Comparison of ENCODE assay signal across 13 cellular contexts in genomic region chr6:165939601-165940290, GRCh38.
DNase-seq lines count a peak whose midpoint lies in the region; TF ChIP-seq lines count a peak whose summit lies in the region.
"Had no signal": no experiment of that assay in that cellular context is flagged by ENCODE, and none has a peak within 500 bp of the region (broad histone marks: within the 10 kb centered on the region; RNA-seq: fewer than 3 reads in every experiment).

No MANE protein-coding gene starts in this region.

- DNase-seq in ELF-1 (ENCODE audit: low read depth, low spot score) (peak; percentile 12), SK-MEL-5 (ENCODE audit: low read depth, low spot score) (peak; percentile 70), foreskin melanocyte (peak; percentile 64), trophoblast cell (peak; percentile 76 to 78), DMS 273 (lab: John Stamatoyannopoulos, UW; ENCODE audit: unreplicated experiment) (no peak), GM10248 (ENCODE audit: extremely low spot score) (no peak)
- DNase-seq in stimulated activated CD4-positive, alpha-beta T cell treated with anti-CD3 and anti-CD28 coated beads, Interleukin-4, amount 100 ng/mL, for 4 hours = no peak
- DNase-seq: BE2C; CD4-positive, alpha-beta memory T cell; COR-L47; DND-41; GF-D8 had no signal

- H3K36me3 ChIP-seq in trophoblast cell (ENCODE audit: control insufficient read depth in 1 of 2, insufficient read depth in 2 of 2, low read length in 2 of 2) = no peaks in the 10 kb centered on the region
- H3K36me3 ChIP-seq: BE2C had no signal

- no peak overlapping the region for H3K18ac ChIP-seq in trophoblast cell (ENCODE audit: low read length)

- H3K79me2 ChIP-seq in trophoblast cell (ENCODE audit: control insufficient read depth, insufficient read depth, low read length, poor library complexity) = no peaks in the 10 kb centered on the region

- H3K27ac ChIP-seq in trophoblast cell (ENCODE audit: low read depth, low read length) = no peak overlapping the region
- H3K27ac ChIP-seq: C4-2B had no signal

- POLR2A ChIA-PET in GM10248 (lab: Yijun Ruan, JAX) = no interaction called here

- no peak overlapping the region for H3K23ac ChIP-seq in trophoblast cell (ENCODE audit: low read length)

- no peak overlapping the region for H3K4me2 ChIP-seq in trophoblast cell (ENCODE audit: low read length)

- H3K4me3 ChIP-seq in trophoblast cell (ENCODE audit: low read depth, low read length) = no peak overlapping the region

- H3K79me1 ChIP-seq in trophoblast cell (ENCODE audit: low read length) = no peaks in the 10 kb centered on the region

- TF ChIP-seq CTCF in GM10248 (IDR thresholded peaks at IDR 0.05; ENCODE audit: control extremely low read depth, extremely low read depth, low read depth, missing control alignments) = no peak

- no peak overlapping the region for H2BK5ac ChIP-seq in trophoblast cell (ENCODE audit: low read depth, low read length, poor library complexity)

- no peak overlapping the region for H3K9ac ChIP-seq in trophoblast cell (ENCODE audit: low read length)

- WGBS in trophoblast cell (ENCODE audit: extremely low coverage, insufficient coverage, insufficient read length) = no CpG with 5 or more reads among the region's 10 CpGs

- H4K12ac ChIP-seq in trophoblast cell (ENCODE audit: low read depth, low read length) = no peak overlapping the region

- H4K91ac ChIP-seq in trophoblast cell (ENCODE audit: low read depth, low read length) = no peak overlapping the region

- H3K4me1 ChIP-seq in trophoblast cell (ENCODE audit: control insufficient read depth in 1 of 2, insufficient read depth in 2 of 2, low read length in 2 of 2) = no peaks in the 10 kb centered on the region
- H3K4me1 ChIP-seq: BE2C had no signal

- H3K9me3 ChIP-seq in trophoblast cell (ENCODE audit: insufficient read depth, low read depth, low read length) = no peaks in the 10 kb centered on the region
- H3K9me3 ChIP-seq: BE2C had no signal

- no peak overlapping the region for H2BK12ac ChIP-seq in trophoblast cell (ENCODE audit: low read length)

- H4K8ac ChIP-seq in trophoblast cell (ENCODE audit: low read depth, low read length) = no peak overlapping the region

- no peak overlapping the region for H2AK5ac ChIP-seq in trophoblast cell (ENCODE audit: low read length)

- no peak overlapping the region for H3K14ac ChIP-seq in trophoblast cell (ENCODE audit: low read length)

- H3K4ac ChIP-seq in trophoblast cell (ENCODE audit: low read depth, low read length) = no peak overlapping the region

- peaks cover 2% of the 10 kb centered on the region for H3K27me3 ChIP-seq in trophoblast cell (ENCODE audit: insufficient read depth, low read length)
- H3K27me3 ChIP-seq: BE2C had no signal

- in situ Hi-C loops in SK-MEL-5 (cut with HindIII; ENCODE audit: low pct_unique_long_range_greater_than_20kb, low sequenced_read_pairs) = no loop called here

- CTCF ChIA-PET in GM10248 (lab: Yijun Ruan, JAX) = no interaction called here

- no peak overlapping the region for H2BK120ac ChIP-seq in trophoblast cell (ENCODE audit: insufficient read depth, low read length, poor library complexity)

- no peak overlapping the region for H2AFZ ChIP-seq in trophoblast cell (ENCODE audit: insufficient read depth, low read length, poor library complexity)

Comparison
In these comparisons a context has a peak if more than half of its experiments do, and no peak if none do; other contexts are left out.
1. DNase-seq: peak in ELF-1 (single experiment), SK-MEL-5 (single experiment), foreskin melanocyte (single experiment) and trophoblast cell (2 of 2); none in DMS 273 (single experiment), GM10248 (single experiment) and stimulated activated CD4-positive, alpha-beta T cell treated with anti-CD3 and anti-CD28 coated beads, Interleukin-4, amount 100 ng/mL, for 4 hours (0 of 2).